In genomic region chr1:19067912-19068638, GRCh38 we compare ENCODE assay signal across 31 cellular contexts.
DNase-seq lines count a peak whose midpoint lies in the region; ATAC-seq and TF ChIP-seq lines count a peak whose summit lies in the region.
"Had no signal": no experiment of that assay in that cellular context is flagged by ENCODE, and none has a peak within 500 bp of the region (broad histone marks: within the 10 kb centered on the region; RNA-seq: fewer than 3 reads in every experiment).

No MANE protein-coding gene starts in this region.

- no peak overlapping the region for H3K9ac ChIP-seq in SK-N-SH
- H3K9ac ChIP-seq: GM23248, neural progenitor cell had no signal

- H3K36me3 Mint-ChIP-seq in activated naive CD4-positive, alpha-beta T cell treated with anti-CD3 and anti-CD28 coated beads, Interleukin-2, amount 50 U/mL, for 72 hours: peaks cover 0 to 5% of the 10 kb centered on the region in 2 donors
- H3K36me3 Mint-ChIP-seq: neural progenitor cell had no signal

- BruUV-seq in PC-9 (replicated peaks; lab: Mats Ljungman, UMichigan): no TSS peak

- H3K4me3 ChIP-seq in SK-N-SH (ENCODE audit: low read depth in 2 of 2, low read length in 1 of 2): no peak overlapping the region
- no peak overlapping the region for H3K4me3 ChIP-seq in PC-9
- H3K4me3 ChIP-seq: GM23248, neural progenitor cell, transverse colon had no signal

- H3K9me2 ChIP-seq in SK-N-SH: no peaks in the 10 kb centered on the region
- no peaks in the 10 kb centered on the region for H3K9me2 ChIP-seq in PC-9 (ENCODE audit: insufficient read depth)

- H3K4me2 ChIP-seq in SK-N-SH (no peak overlapping the region), PC-9 (no peak overlapping the region; the same call in 1 of the 2 replicates)

- POLR2A ChIA-PET in SK-N-SH (lab: Yijun Ruan, JAX) (no interaction called here), PC-9 (lab: Charles Lee; ENCODE audit: unreplicated experiment) (interaction anchor here (1.1 kb wide), 1 partner anchor 12 kb away, joined by 5 read pairs; no protein-coding TSS in a partner anchor)

- H3K36me3 ChIP-seq in SK-N-SH (replicated peaks in 1 of 2; ENCODE audit: control insufficient read depth in 1 of 2, insufficient read depth in 2 of 2, low read length in 1 of 2) (peaks cover 0 to 6% of the 10 kb centered on the region in 2 experiments), PC-9 (ENCODE audit: low read depth) (no peaks in the 10 kb centered on the region)
- H3K36me3 ChIP-seq: neural progenitor cell, transverse colon had no signal

- TF ChIP-seq RAD21 in SK-N-SH (IDR thresholded peaks at IDR 0.05; ENCODE audit: low read length): no peak

- CTCF ChIA-PET in SK-N-SH (lab: Yijun Ruan, JAX): interaction anchor here (0.9 to 6.8 kb wide), 6 partner anchors 93 to 160 kb away, joined by 3 to 34 read pairs (median 4); no protein-coding TSS in a partner anchor
- CTCF ChIA-PET in PC-9 (lab: Charles Lee): interaction anchor here (0.5 to 0.7 kb wide), 2 partner anchors 373 to 435 kb away, joined by 3 to 11 read pairs; no protein-coding TSS in a partner anchor

- peak overlapping the region in 1 of 2 donors; percentile 12 for H3K27ac Mint-ChIP-seq in activated naive CD4-positive, alpha-beta T cell treated with anti-CD3 and anti-CD28 coated beads, Interleukin-2, amount 50 U/mL, for 72 hours
- H3K27ac Mint-ChIP-seq: activated CD4-positive, alpha-beta memory T cell treated with anti-CD3 and anti-CD28 coated beads, Interleukin-2, amount 10 ng/mL, durations not matched to agents 7 days and 5 days; activated naive CD8-positive, alpha-beta T cell treated with anti-CD3 and anti-CD28 coated beads for 36 hours; activated T-helper 2 cell treated with anti-CD3 and anti-CD28 coated beads, Interferon-gamma antibody, Interleukin-2, Interleukin-4, amounts not matched to agents 10 μg/mL and 5 μg/mL and 100 μg/mL, durations not matched to agents 14 hours and 24 hours and 36 hours; HFFc6; neural progenitor cell had no signal

- H3K27me3 ChIP-seq in SK-N-SH (ENCODE audit: insufficient read depth): no peaks in the 10 kb centered on the region
- H3K27me3 ChIP-seq in PC-9 (ENCODE audit: insufficient read depth, low read depth): no peaks in the 10 kb centered on the region
- H3K27me3 ChIP-seq: neural progenitor cell, transverse colon had no signal

- H3F3A ChIP-seq in SK-N-SH (replicated peaks; ENCODE audit: insufficient read depth) (no peaks in the 10 kb centered on the region), PC-9 (ENCODE audit: insufficient read depth, low read depth) (peaks cover 3% of the 10 kb centered on the region; the same call in 1 of the 2 replicates)

- H3K9me3 Mint-ChIP-seq in activated naive CD4-positive, alpha-beta T cell treated with anti-CD3 and anti-CD28 coated beads, Interleukin-2, amount 50 U/mL, for 72 hours: no peaks in the 10 kb centered on the region
- H3K9me3 Mint-ChIP-seq: activated CD4-positive, alpha-beta memory T cell treated with anti-CD3 and anti-CD28 coated beads, Interleukin-2, amount 10 ng/mL, durations not matched to agents 7 days and 5 days; activated naive CD8-positive, alpha-beta T cell treated with anti-CD3 and anti-CD28 coated beads for 36 hours; activated T-helper 2 cell treated with anti-CD3 and anti-CD28 coated beads, Interferon-gamma antibody, Interleukin-2, Interleukin-4, amounts not matched to agents 10 μg/mL and 5 μg/mL and 100 μg/mL, durations not matched to agents 14 hours and 24 hours and 36 hours; CD4-positive, alpha-beta T cell; HFFc6; neural progenitor cell had no signal

- no peak for TF ChIP-seq EP300 in SK-N-SH (IDR thresholded peaks at IDR 0.05; ENCODE audit: borderline replicate concordance in 1 of 2, low read depth in 1 of 2, low read length in 1 of 2)

- ATAC-seq in SK-N-SH treated with all-trans-retinoic acid at 6 μM for 48 hours (no peak), left lobe of liver (peak; percentile 18)
- no peak for ATAC-seq in activated naive CD4-positive, alpha-beta T cell treated with anti-CD3 and anti-CD28 coated beads, Interleukin-2, amount 50 U/mL, for 72 hours
- ATAC-seq: Right ventricle myocardium inferior, sciatic nerve had no signal

- intact Hi-C loops in PC-9 (cut with micrococcal nuclease; ENCODE audit: unreplicated experiment): loop anchor here (5.0 kb wide), 1 partner anchor 36 kb away; no protein-coding TSS in a partner anchor

- peaks cover 0 to 41% of the 10 kb centered on the region in 2 experiments; a peak in 1 of 4 replicates for H3K4me1 ChIP-seq in SK-N-SH (ENCODE audit: control insufficient read depth in 1 of 2, insufficient read depth in 2 of 2, low read depth in 1 of 2, low read length in 1 of 2)
- peaks cover 21% of the 10 kb centered on the region for H3K4me1 ChIP-seq in PC-9 (replicated peaks; ENCODE audit: insufficient read depth)

- H3K9me3 ChIP-seq in SK-N-SH: no peaks in the 10 kb centered on the region
- H3K9me3 ChIP-seq in PC-9 (ENCODE audit: insufficient read depth, low read depth): no peaks in the 10 kb centered on the region
- H3K9me3 ChIP-seq: transverse colon had no signal

- H2AFZ ChIP-seq in SK-N-SH (ENCODE audit: low read depth): no peak overlapping the region
- H2AFZ ChIP-seq in PC-9: no peak overlapping the region
- H2AFZ ChIP-seq: GM23248 had no signal

- peak; percentile 53 for DNase-seq in SK-N-SH
- no peak for DNase-seq in PC-9
- peak; percentile 69 for DNase-seq in left lobe of liver (ENCODE audit: low spot score)
- peak in 1 of 49 donors; percentile 30 for DNase-seq in substantia nigra (lab: John Stamatoyannopoulos, UW)
- DNase-seq in activated gamma-delta T cell (lab: John Stamatoyannopoulos, UW): no peak
- no peak for DNase-seq in activated naive CD4-positive, alpha-beta T cell treated with anti-CD3 and anti-CD28 coated beads, Interleukin-2, amount 50 U/mL, for 72 hours (ENCODE audit: low spot score in 2 of 2)
- no peak for DNase-seq in NCI-H2081 (lab: John Stamatoyannopoulos, UW)
- DNase-seq: activated CD4-positive, alpha-beta memory T cell treated with anti-CD3 and anti-CD28 coated beads, Interleukin-2, amount 10 ng/mL, durations not matched to agents 7 days and 5 days; activated CD4-positive, alpha-beta T cell treated with anti-CD3 and anti-CD28 coated beads for 1 hour; activated naive CD8-positive, alpha-beta T cell treated with anti-CD3 and anti-CD28 coated beads for 36 hours; CD4-positive, alpha-beta T cell; cortex of kidney; DND-41; GM23248; HFFc6; KG1; left colon; mesendoderm; MM.1S; NCI-H526; NK-92 treated with Interleukin-12 subunit alpha and Interleukin-12 subunit beta, amount 100 ng/mL, for 24 hours; stimulated activated CD4-positive, alpha-beta T cell treated with anti-CD3 and anti-CD28 coated beads, Interleukin-12 subunit alpha, Interleukin-12 subunit beta, amount 100 ng/mL, for 4 hours; stimulated activated CD4-positive, alpha-beta T cell treated with anti-CD3 and anti-CD28 coated beads, Interleukin-4, amount 100 ng/mL, for 1 hour; T-helper 2 cell had no signal

- no peaks in the 10 kb centered on the region for H3K79me2 ChIP-seq in SK-N-SH (ENCODE audit: insufficient read depth)
- H3K79me2 ChIP-seq in PC-9 (ENCODE audit: low read depth): no peaks in the 10 kb centered on the region

- no peaks in the 10 kb centered on the region for H4K20me1 ChIP-seq in SK-N-SH (ENCODE audit: insufficient read depth)
- H4K20me1 ChIP-seq in PC-9 (ENCODE audit: insufficient read depth): no peaks in the 10 kb centered on the region

- TF ChIP-seq CTCF in SK-N-SH (IDR thresholded peaks at IDR 0.05) (no peak), PC-9 (conservative IDR thresholded peaks at IDR 0.05) (no peak)

- H3K27ac ChIP-seq in SK-N-SH (ENCODE audit: low read depth in 2 of 2, low read length in 1 of 2) (peak overlapping the region in 1 of 2 experiments; percentile 53; a peak in 1 of 4 replicates), PC-9 (peak overlapping the region; percentile 62; the same call in 1 of the 2 replicates), substantia nigra (ENCODE audit: low read depth, low read length, poor library complexity, severe bottlenecking) (peak overlapping the region; percentile 68)
- H3K27ac ChIP-seq: 22Rv1, GM23248, neural progenitor cell had no signal

- WGBS in SK-N-SH (ENCODE audit: low lambda C conversion rate): 80% methylated on average over 8 of the region's 14 CpGs

TF ChIP-seq in SK-N-SH, 30 proteins besides CTCF, POLR2A, EP300 and RAD21 (continues in another document):
- TF ChIP-seq TCF12 (IDR thresholded peaks at IDR 0.05) (no peak), GATA2 (CRISPR knock-in tag; IDR thresholded peaks at IDR 0.05) (no peak), FOXJ3 (CRISPR knock-in tag; IDR thresholded peaks at IDR 0.05) (no peak), USF1 (IDR thresholded peaks at IDR 0.05; ENCODE audit: borderline replicate concordance, low read depth) (no peak), EZH2phosphoT487 (IDR thresholded peaks at IDR 0.05; ENCODE audit: borderline replicate concordance, low read depth) (no peak), JUND (IDR thresholded peaks at IDR 0.05) (no peak), TAF1 (IDR thresholded peaks at IDR 0.05; ENCODE audit: borderline replicate concordance, low read depth, low read length) (no peak), TEAD4 (IDR thresholded peaks at IDR 0.05; ENCODE audit: borderline replicate concordance, insufficient read depth) (no peak)

TF ChIP-seq in SK-N-SH treated with all-trans-retinoic acid at 6 μM for 48 hours, 23 proteins besides CTCF, POLR2A, EP300 and RAD21 (continues in another document):
- TF ChIP-seq TCF4 (CRISPR knock-in tag; IDR thresholded peaks at IDR 0.05; ENCODE audit: borderline replicate concordance) (no peak), BACH2 (CRISPR knock-in tag; IDR thresholded peaks at IDR 0.05; ENCODE audit: borderline replicate concordance) (no peak), ZFP30 (CRISPR knock-in tag; IDR thresholded peaks at IDR 0.05) (no peak), OSR1 (CRISPR knock-in tag; IDR thresholded peaks at IDR 0.05) (no peak), RARB (CRISPR knock-in tag; IDR thresholded peaks at IDR 0.05) (no peak), CREB5 (CRISPR knock-in tag; IDR thresholded peaks at IDR 0.05; ENCODE audit: low read depth) (no peak), SNAI2 (CRISPR knock-in tag; IDR thresholded peaks at IDR 0.05) (no peak), ISL1 (CRISPR knock-in tag; IDR thresholded peaks at IDR 0.05) (no peak)

Comparison
In these comparisons a context has a peak if more than half of its experiments do, and no peak if none do; other contexts are left out.
1. DNase-seq: peak in SK-N-SH (single experiment) and left lobe of liver (single experiment); none in PC-9 (0 of 2), activated gamma-delta T cell (single experiment), activated naive CD4-positive, alpha-beta T cell treated with anti-CD3 and anti-CD28 coated beads, Interleukin-2, amount 50 U/mL, for 72 hours (0 of 2) and NCI-H2081 (0 of 2).